In the genomic region with DNA sequence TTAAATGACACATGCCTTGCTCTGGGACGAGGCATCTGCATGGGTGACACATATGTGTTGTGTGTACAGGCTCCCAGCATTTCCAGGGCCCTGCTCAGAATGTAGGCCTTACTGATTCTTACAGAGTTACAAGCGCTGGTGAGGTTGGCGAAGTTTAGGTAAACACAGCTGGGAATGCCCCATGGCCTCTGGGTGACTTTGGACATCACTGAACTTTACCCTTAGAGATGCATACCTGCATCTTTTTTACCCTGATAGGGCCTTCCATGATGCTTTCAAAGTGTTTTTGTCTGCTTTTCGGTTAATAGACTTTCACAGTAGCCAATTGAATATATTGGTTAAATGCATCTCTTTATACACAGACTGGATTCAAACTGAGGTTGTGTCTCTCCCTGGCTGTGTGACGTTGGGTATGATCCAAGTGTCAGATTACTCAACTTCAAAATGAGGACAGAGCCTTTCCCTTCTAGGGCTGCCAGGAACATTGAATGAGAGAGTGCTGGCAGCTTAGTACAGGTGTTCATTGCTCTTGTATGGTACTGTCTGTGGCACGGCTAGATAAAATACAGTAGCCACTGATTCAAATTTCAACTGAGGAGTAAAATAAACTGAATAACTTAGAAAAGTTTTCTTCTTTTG, we compare ENCODE assay signal across 12 cellular contexts. TPM values are rescaled to one million over a fixed set of nuclear protein-coding genes. Genes with fewer than 3 reads are reported as not detected.
A peak's percentile ranks its signal among the peaks of the same experiment; 100 is the strongest.
DNase-seq lines count a peak whose midpoint lies in the region; ATAC-seq and TF ChIP-seq lines count a peak whose summit lies in the region.
"Had no signal": no experiment of that assay in that cellular context is flagged by ENCODE, and none has a peak within 500 bp of the region (broad histone marks: within the 10 kb centered on the region; RNA-seq: fewer than 3 reads in every experiment).

No MANE protein-coding gene starts in this region.

- H3K27ac Mint-ChIP-seq in T-cell: no peak overlapping the region
- H3K27ac Mint-ChIP-seq: activated naive CD4-positive, alpha-beta T cell treated with anti-CD3 and anti-CD28 coated beads, Interleukin-2, amount 50 U/mL, for 24 hours had no signal

- 74 to 81% (median 76%) methylated on average over 6 of the region's 6 CpGs for WGBS in heart left ventricle, 4 donors

- intact Hi-C loops in heart left ventricle (cut with DNase I): no loop called here
- intact Hi-C loops in left ventricle myocardium inferior (cut with micrococcal nuclease): no loop called here
- intact Hi-C loops in upper lobe of right lung (cut with DNase I): no loop called here

- no peaks in the 10 kb centered on the region for H3K4me1 Mint-ChIP-seq in T-cell
- H3K4me1 Mint-ChIP-seq: activated naive CD4-positive, alpha-beta T cell treated with anti-CD3 and anti-CD28 coated beads, Interleukin-2, amount 50 U/mL, for 24 hours had no signal

- H3K36me3 ChIP-seq in heart left ventricle (no peaks in the 10 kb centered on the region), left ventricle myocardium inferior (no peaks in the 10 kb centered on the region), upper lobe of right lung (no peaks in the 10 kb centered on the region)

- no peak overlapping the region for H3K4me3 Mint-ChIP-seq in T-cell
- H3K4me3 Mint-ChIP-seq: activated naive CD4-positive, alpha-beta T cell treated with anti-CD3 and anti-CD28 coated beads, Interleukin-2, amount 50 U/mL, for 24 hours had no signal

- no peaks in the 10 kb centered on the region for H3K36me3 Mint-ChIP-seq in T-cell
- H3K36me3 Mint-ChIP-seq: activated naive CD4-positive, alpha-beta T cell treated with anti-CD3 and anti-CD28 coated beads, Interleukin-2, amount 50 U/mL, for 24 hours had no signal

- H3K27me3 Mint-ChIP-seq in T-cell: no peaks in the 10 kb centered on the region
- H3K27me3 Mint-ChIP-seq: activated naive CD4-positive, alpha-beta T cell treated with anti-CD3 and anti-CD28 coated beads, Interleukin-2, amount 50 U/mL, for 24 hours had no signal

- peaks cover 0 to 28% (median 10%) of the 10 kb centered on the region in 12 donors for H3K4me1 ChIP-seq in heart left ventricle
- H3K4me1 ChIP-seq in left ventricle myocardium inferior: peaks cover 42% of the 10 kb centered on the region
- H3K4me1 ChIP-seq in upper lobe of right lung: peaks cover 12% of the 10 kb centered on the region

- DNase-seq in heart left ventricle (no peak), left ventricle myocardium inferior (no peak), left lobe of liver (ENCODE audit: low spot score) (peak; percentile 84), upper lobe of right lung (no peak), T-cell (no peak)
- DNase-seq: cortex of kidney, foreskin fibroblast, MM.1S had no signal

- POLR2A ChIA-PET in T-cell (lab: Charles Lee): no interaction called here

- CTCF ChIA-PET in T-cell (lab: Charles Lee): no interaction called here

- no peak for TF ChIP-seq POLR2A in heart left ventricle (IDR thresholded peaks at IDR 0.05)

- ATAC-seq in heart left ventricle (peak; percentile 52 to 65 (median 56)), left lobe of liver (peak; percentile 80), upper lobe of right lung (peak; percentile 74), GM18520 (IDR thresholded peaks at IDR 0.05; ENCODE audit: unreplicated experiment) (no peak), HG03280 (IDR thresholded peaks at IDR 0.05; ENCODE audit: unreplicated experiment) (no peak), T-cell (replicated peaks in 1 of 4) (no peak)

- no peaks in the 10 kb centered on the region for H3K9me3 ChIP-seq in heart left ventricle
- no peaks in the 10 kb centered on the region for H3K9me3 ChIP-seq in left ventricle myocardium inferior (replicated peaks)
- H3K9me3 ChIP-seq in upper lobe of right lung: no peaks in the 10 kb centered on the region

- H3K9me3 Mint-ChIP-seq in T-cell: no peaks in the 10 kb centered on the region
- H3K9me3 Mint-ChIP-seq: activated naive CD4-positive, alpha-beta T cell treated with anti-CD3 and anti-CD28 coated beads, Interleukin-2, amount 50 U/mL, for 24 hours had no signal

- no peaks in the 10 kb centered on the region for H3K27me3 ChIP-seq in heart left ventricle
- H3K27me3 ChIP-seq in left ventricle myocardium inferior (ENCODE audit: low read depth): no peaks in the 10 kb centered on the region
- H3K27me3 ChIP-seq in upper lobe of right lung: no peaks in the 10 kb centered on the region

- TF ChIP-seq CTCF in heart left ventricle (IDR thresholded peaks at IDR 0.05) (no peak), left ventricle myocardium inferior (IDR thresholded peaks at IDR 0.05; ENCODE audit: borderline replicate concordance) (no peak), VCaP (conservative IDR thresholded peaks at IDR 0.05) (no peak), upper lobe of right lung (IDR thresholded peaks at IDR 0.05) (no peak)

- no peak overlapping the region for H3K27ac ChIP-seq in heart left ventricle
- no peak overlapping the region for H3K27ac ChIP-seq in left ventricle myocardium inferior (replicated peaks)
- peak overlapping the region; percentile 56 for H3K27ac ChIP-seq in VCaP
- H3K27ac ChIP-seq in upper lobe of right lung: no peak overlapping the region

- H3K4me3 ChIP-seq in heart left ventricle (no peak overlapping the region), left ventricle myocardium inferior (no peak overlapping the region), upper lobe of right lung (no peak overlapping the region)

RNA-seq across cellular contexts. Expression of gene EGFR, which starts 29.5 kb away (rescaled TPM):
- total RNA-seq in heart left ventricle (10 to 100 TPM in 3 of 9 donors, 1 to 10 TPM in 6; 4.6 to 29.6 (median 8.7) TPM), left ventricle myocardium inferior (6.1 TPM), left lobe of liver (90.5 TPM), upper lobe of right lung (78.3 TPM), T-cell (under 1 TPM in 3 of 5 donors, not detected in 2; 0.16 to 0.79 (median 0.35) TPM)
- 1 to 10 TPM; 2.3 to 2.8 TPM for polyA plus RNA-seq in heart left ventricle

Comparison
In these comparisons a context has a peak if more than half of its experiments do, and no peak if none do; other contexts are left out.
1. ATAC-seq: peak in heart left ventricle (4 of 4), left lobe of liver (single experiment) and upper lobe of right lung (single experiment); none in GM18520 (single experiment), HG03280 (single experiment) and T-cell (0 of 4).